ENCODE assay signal across 1 cellular context in the genomic region with DNA sequence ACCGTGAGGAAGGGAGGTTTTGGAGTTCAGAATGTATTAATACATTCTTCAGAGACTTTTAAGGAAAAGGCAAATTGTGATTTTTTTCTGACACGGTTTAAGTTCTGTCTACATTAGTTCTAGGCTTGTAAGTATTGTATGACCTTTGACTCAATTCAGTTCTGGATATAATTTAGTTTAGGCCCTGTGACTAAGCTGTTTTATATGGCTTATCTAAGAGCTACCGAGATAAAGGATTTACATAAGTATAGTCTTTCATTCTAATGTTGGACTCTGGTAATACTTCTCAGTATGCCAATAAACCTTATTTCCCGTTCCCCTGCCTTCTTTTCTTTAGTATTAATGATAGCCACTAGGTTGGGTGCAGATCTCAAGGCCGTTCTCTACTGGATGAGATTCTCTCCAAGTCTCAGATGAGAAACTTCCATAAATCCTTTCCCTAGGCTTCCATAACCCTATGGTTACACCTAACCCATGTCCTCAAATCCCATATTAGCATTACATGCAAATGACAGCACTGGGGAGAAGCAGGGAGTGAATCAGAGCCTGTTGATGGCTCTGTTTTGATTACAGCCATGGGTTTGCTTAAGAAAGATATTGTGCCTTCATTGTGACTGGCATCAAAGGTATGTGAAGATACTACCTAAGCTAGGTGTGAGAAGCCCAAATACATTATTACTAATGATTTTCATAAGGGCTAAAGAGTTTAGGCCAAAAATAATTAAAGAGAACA.
TF ChIP-seq lines count a peak whose summit lies in the region.

No MANE protein-coding gene starts in this region.

TF ChIP-seq in GM23338, 12 proteins besides CTCF, POLR2A, EP300 and RAD21 (continued from another document):
- TF ChIP-seq, protein P1, sequence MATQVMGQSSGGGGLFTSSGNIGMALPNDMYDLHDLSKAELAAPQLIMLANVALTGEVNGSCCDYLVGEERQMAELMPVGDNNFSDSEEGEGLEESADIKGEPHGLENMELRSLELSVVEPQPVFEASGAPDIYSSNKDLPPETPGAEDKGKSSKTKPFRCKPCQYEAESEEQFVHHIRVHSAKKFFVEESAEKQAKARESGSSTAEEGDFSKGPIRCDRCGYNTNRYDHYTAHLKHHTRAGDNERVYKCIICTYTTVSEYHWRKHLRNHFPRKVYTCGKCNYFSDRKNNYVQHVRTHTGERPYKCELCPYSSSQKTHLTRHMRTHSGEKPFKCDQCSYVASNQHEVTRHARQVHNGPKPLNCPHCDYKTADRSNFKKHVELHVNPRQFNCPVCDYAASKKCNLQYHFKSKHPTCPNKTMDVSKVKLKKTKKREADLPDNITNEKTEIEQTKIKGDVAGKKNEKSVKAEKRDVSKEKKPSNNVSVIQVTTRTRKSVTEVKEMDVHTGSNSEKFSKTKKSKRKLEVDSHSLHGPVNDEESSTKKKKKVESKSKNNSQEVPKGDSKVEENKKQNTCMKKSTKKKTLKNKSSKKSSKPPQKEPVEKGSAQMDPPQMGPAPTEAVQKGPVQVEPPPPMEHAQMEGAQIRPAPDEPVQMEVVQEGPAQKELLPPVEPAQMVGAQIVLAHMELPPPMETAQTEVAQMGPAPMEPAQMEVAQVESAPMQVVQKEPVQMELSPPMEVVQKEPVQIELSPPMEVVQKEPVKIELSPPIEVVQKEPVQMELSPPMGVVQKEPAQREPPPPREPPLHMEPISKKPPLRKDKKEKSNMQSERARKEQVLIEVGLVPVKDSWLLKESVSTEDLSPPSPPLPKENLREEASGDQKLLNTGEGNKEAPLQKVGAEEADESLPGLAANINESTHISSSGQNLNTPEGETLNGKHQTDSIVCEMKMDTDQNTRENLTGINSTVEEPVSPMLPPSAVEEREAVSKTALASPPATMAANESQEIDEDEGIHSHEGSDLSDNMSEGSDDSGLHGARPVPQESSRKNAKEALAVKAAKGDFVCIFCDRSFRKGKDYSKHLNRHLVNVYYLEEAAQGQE (IDR thresholded peaks at IDR 0.05; ENCODE audit: unreplicated experiment), result no peak
- TF ChIP-seq ZNF114 (CRISPR knock-in tag; IDR thresholded peaks at IDR 0.05) (no peak), NANOG (IDR thresholded peaks at IDR 0.05; ENCODE audit: borderline replicate concordance) (no peak), ZNF331 (CRISPR knock-in tag; IDR thresholded peaks at IDR 0.05; ENCODE audit: low read depth) (no peak), EZH2 (IDR thresholded peaks at IDR 0.05; ENCODE audit: low read depth, unreplicated experiment) (no peak), POLR2AphosphoS5 (IDR thresholded peaks at IDR 0.05; ENCODE audit: low read depth) (no peak), CREB1 (CRISPR knock-in tag; IDR thresholded peaks at IDR 0.05; ENCODE audit: low read depth) (no peak), STAT1 (IDR thresholded peaks at IDR 0.05; ENCODE audit: unreplicated experiment) (no peak)
- TF ChIP-seq, protein P2, sequence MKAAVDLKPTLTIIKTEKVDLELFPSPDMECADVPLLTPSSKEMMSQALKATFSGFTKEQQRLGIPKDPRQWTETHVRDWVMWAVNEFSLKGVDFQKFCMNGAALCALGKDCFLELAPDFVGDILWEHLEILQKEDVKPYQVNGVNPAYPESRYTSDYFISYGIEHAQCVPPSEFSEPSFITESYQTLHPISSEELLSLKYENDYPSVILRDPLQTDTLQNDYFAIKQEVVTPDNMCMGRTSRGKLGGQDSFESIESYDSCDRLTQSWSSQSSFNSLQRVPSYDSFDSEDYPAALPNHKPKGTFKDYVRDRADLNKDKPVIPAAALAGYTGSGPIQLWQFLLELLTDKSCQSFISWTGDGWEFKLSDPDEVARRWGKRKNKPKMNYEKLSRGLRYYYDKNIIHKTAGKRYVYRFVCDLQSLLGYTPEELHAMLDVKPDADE (IDR thresholded peaks at IDR 0.05), result no peak
